Comparison of ENCODE assay signal across 8 cellular contexts in the genomic region with DNA sequence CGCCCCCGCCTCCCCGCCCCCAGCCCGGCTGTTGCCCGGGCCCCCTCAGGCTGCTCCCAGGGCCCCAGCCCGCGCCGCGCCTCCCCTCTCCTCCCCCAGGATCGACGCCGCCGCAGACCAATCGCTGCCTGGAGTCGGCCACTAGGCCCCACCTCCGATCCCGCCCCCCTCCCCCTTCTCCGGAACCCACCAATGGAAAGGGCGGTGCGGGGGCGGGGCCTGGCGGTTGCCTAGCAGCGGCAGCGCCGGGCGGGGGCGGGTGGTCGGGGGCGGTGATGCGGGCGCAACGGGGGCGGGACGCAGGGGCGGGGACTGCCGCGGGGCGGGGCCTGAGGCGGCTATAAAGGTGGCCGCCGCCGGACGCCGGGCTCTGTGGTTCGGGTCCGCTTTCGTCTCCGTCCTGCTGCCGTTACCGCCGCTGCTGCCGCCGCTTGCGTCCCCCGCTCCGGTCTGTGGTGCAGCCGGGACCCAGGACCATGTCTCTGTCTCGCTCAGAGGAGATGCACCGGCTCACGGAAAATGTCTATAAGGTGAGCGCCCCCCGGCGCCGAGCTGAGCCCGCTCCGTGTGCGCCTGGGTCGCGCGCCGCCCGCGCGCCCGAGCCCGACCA. TPM values are rescaled to one million over a fixed set of nuclear protein-coding genes. Genes with fewer than 3 reads are reported as not detected.
DNase-seq lines count a peak whose midpoint lies in the region; ATAC-seq and TF ChIP-seq lines count a peak whose summit lies in the region.

A gene with protein sequence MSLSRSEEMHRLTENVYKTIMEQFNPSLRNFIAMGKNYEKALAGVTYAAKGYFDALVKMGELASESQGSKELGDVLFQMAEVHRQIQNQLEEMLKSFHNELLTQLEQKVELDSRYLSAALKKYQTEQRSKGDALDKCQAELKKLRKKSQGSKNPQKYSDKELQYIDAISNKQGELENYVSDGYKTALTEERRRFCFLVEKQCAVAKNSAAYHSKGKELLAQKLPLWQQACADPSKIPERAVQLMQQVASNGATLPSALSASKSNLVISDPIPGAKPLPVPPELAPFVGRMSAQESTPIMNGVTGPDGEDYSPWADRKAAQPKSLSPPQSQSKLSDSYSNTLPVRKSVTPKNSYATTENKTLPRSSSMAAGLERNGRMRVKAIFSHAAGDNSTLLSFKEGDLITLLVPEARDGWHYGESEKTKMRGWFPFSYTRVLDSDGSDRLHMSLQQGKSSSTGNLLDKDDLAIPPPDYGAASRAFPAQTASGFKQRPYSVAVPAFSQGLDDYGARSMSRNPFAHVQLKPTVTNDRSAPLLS (plus strand): TSS at position 373 of the 610 bp plus-strand sequence. CDS start 104 bp downstream, at position 477.

- TF ChIP-seq CTCF in A673 (conservative IDR thresholded peaks at IDR 0.05; ENCODE audit: low read depth, low read length), result no peak
- no peak for TF ChIP-seq CTCF in choroid plexus epithelial cell (conservative IDR thresholded peaks at IDR 0.05; ENCODE audit: low read depth, low read length)

- intact Hi-C loops in A673 (cut with micrococcal nuclease; ENCODE audit: unreplicated experiment), result loop anchor here (5.0 kb wide), 1 partner anchor 62 kb away; no protein-coding TSS in a partner anchor

- peak within 1 kb of the TSS; percentile 70 for H3K27ac ChIP-seq in A673 (ENCODE audit: low read depth, low read length, poor library complexity, severe bottlenecking)

- H3K27me3 ChIP-seq in A673 (replicated peaks; ENCODE audit: insufficient read depth, low read depth, low read length, poor library complexity), result no peaks in the 10 kb centered on the region

- BruUV-seq in A673 (replicated peaks; lab: Mats Ljungman, UMichigan), result no TSS peak

- H3K4me3 ChIP-seq in A673 (ENCODE audit: low read depth, low read length, poor library complexity, severe bottlenecking), result peak within 1 kb of the TSS; percentile 91
- peak within 1 kb of the TSS; percentile 76 for H3K4me3 ChIP-seq in choroid plexus epithelial cell (ENCODE audit: low read depth, low read length)

- POLR2A ChIA-PET in A673 (lab: Charles Lee; ENCODE audit: low non-redundant PET), result interaction anchor here (0.6 kb wide), 1 partner anchor 360 kb away, joined by 3 read pairs; no protein-coding TSS in a partner anchor

- CTCF ChIA-PET in A673 (lab: Charles Lee), result no interaction called here

- ATAC-seq in GM18867 (IDR thresholded peaks at IDR 0.05; ENCODE audit: unreplicated experiment) (peak; percentile 57), HG03280 (IDR thresholded peaks at IDR 0.05; ENCODE audit: unreplicated experiment) (peak; percentile 66)

- DNase-seq in A673 (ENCODE audit: low spot score) (peak; percentile 96), NCI-H345 treated with DMSO at 0.1 percent for 48 hours (lab: John Stamatoyannopoulos, UW; ENCODE audit: unreplicated experiment) (peak; percentile 88), choroid plexus epithelial cell (ENCODE audit: low read depth) (peak; percentile 96), kidney tubule cell (ENCODE audit: low spot score) (peak; percentile 93)
- DNase-seq in activated CD4-positive, alpha-beta T cell treated with anti-CD3 and anti-CD28 coated beads for 4 hours, result peak; percentile 99 to 100
- peak; percentile 99 for DNase-seq in stimulated activated CD4-positive, alpha-beta T cell treated with anti-CD3 and anti-CD28 coated beads, Interleukin-15, amount 100 ng/mL, for 24 hours

- H3K9me3 ChIP-seq in A673 (ENCODE audit: low read depth, low read length, poor library complexity, severe bottlenecking), result no peaks in the 10 kb centered on the region

- no peaks in the 10 kb centered on the region for H3K36me3 ChIP-seq in A673 (ENCODE audit: insufficient read depth, low read length, poor library complexity, severe bottlenecking)

- H3K4me1 ChIP-seq in A673 (ENCODE audit: insufficient read depth, low read length, poor library complexity, severe bottlenecking), result peaks cover 29% of the 10 kb centered on the region

RNA-seq across cellular contexts. Expression of the gene that starts here (rescaled TPM):
- total RNA-seq in A673 (2021), result 51.6 and 54.9 TPM in 2 replicates

Comparison
In these comparisons a context has a peak if more than half of its experiments do, and no peak if none do; other contexts are left out.
1. Peak in every context shown above with its lines: DNase-seq, ATAC-seq, H3K4me3 ChIP-seq and H3K27ac ChIP-seq.